In the genomic region with DNA sequence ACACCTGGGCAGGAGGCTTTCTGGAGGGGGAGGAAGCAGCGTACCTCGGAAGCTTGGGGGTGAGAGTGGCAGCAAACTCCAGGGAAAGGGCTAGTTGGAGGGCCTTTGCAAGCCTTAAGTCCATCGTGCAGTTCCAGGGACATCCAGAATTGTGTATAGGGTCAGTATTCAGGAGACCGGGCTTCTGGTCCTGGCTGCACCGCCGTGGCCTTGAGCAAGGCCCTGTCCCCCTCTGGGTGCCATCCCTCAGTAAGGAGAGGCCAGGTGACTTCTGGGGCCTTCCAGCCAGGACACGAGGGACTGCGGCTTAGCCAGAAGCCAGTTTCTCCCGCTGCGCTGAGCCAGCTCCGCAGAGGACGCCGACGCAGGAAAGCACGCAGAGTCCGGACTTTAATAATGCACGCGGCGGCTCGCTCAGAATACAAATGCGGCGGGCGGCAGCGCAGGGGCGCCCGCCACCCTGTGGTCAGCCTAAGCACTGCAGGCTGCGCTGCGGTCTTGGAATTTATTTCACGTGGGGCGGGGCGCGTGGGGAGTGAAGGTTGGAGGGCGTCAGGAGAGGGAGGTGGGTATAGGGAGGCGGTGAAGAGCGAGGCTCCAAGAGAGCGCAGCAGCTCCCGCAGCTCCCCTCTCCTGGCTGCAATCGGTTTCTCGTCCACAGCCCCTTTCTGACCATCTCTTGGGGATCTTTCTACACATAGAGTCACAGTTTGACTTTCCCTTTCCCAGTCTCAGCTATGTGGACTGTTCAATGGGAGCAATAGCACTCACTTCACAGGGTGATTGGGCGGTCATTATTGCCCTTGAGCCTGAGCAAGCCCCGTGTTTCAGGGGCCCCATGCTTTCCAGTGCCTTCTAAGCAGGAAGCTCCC, we compare ENCODE assay signal across 1 cellular context.
TF ChIP-seq lines count a peak whose summit lies in the region.

No MANE protein-coding gene starts in this region.

TF ChIP-seq in H1, 55 proteins besides CTCF, POLR2A, EP300 and RAD21 (continued from another document):
- TF ChIP-seq, protein P1, sequence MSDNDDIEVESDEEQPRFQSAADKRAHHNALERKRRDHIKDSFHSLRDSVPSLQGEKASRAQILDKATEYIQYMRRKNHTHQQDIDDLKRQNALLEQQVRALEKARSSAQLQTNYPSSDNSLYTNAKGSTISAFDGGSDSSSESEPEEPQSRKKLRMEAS (IDR thresholded peaks at IDR 0.05): peak; percentile 65
- TF ChIP-seq, protein P2, sequence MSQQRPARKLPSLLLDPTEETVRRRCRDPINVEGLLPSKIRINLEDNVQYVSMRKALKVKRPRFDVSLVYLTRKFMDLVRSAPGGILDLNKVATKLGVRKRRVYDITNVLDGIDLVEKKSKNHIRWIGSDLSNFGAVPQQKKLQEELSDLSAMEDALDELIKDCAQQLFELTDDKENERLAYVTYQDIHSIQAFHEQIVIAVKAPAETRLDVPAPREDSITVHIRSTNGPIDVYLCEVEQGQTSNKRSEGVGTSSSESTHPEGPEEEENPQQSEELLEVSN (IDR thresholded peaks at IDR 0.05): peak; percentile 56
- peak; percentile 79 for TF ChIP-seq TEAD4 (IDR thresholded peaks at IDR 0.05; ENCODE audit: low read depth, low read length)
- 0 out of 2 replicates have a peak, but pooled peaks have one; percentile 26 for TF ChIP-seq RBBP5 (IDR thresholded peaks at IDR 0.05; ENCODE audit: borderline replicate concordance, low read depth, low read length)
- TF ChIP-seq KDM4A (IDR thresholded peaks at IDR 0.05; ENCODE audit: low read depth, low read length, severe bottlenecking): peak; percentile 39
- TF ChIP-seq BRCA1 (IDR thresholded peaks at IDR 0.05; ENCODE audit: low read depth, low read length): no peak
- TF ChIP-seq ASH2L (IDR thresholded peaks at IDR 0.05; ENCODE audit: low read length): peak; percentile 38
TF ChIP-seq in H1: peak in this region for 7.
